Comparison of ENCODE assay signal across 2 cellular contexts in genomic region chr7:48085942-48086341, GRCh38.
TF ChIP-seq lines count a peak whose summit lies in the region.

No MANE protein-coding gene starts in this region.

TF ChIP-seq in A549, 52 proteins besides CTCF, POLR2A, EP300 and RAD21:
- no peak for TF ChIP-seq SREBF2 (IDR thresholded peaks at IDR 0.05)
- TF ChIP-seq CBX2 (IDR thresholded peaks at IDR 0.05; ENCODE audit: borderline replicate concordance, low read depth): no peak
- no peak for TF ChIP-seq PBX3 (IDR thresholded peaks at IDR 0.05)
- no peak for TF ChIP-seq CHD2 (IDR thresholded peaks at IDR 0.05; ENCODE audit: low read length, partially characterized antibody)
- no peak for TF ChIP-seq BCL3 (IDR thresholded peaks at IDR 0.05)
- TF ChIP-seq HOXB13 (CRISPR knock-in tag; IDR thresholded peaks at IDR 0.05; ENCODE audit: low read depth): no peak
- TF ChIP-seq HMGXB4 (CRISPR knock-in tag; IDR thresholded peaks at IDR 0.05; ENCODE audit: borderline replicate concordance): no peak
- TF ChIP-seq ZFP36 (IDR thresholded peaks at IDR 0.05; ENCODE audit: borderline replicate concordance, partially characterized antibody): no peak
- no peak for TF ChIP-seq USF2 (IDR thresholded peaks at IDR 0.05)
- TF ChIP-seq HES2 (IDR thresholded peaks at IDR 0.05): no peak
- TF ChIP-seq HOXB5 (CRISPR knock-in tag; IDR thresholded peaks at IDR 0.05): no peak

TF ChIP-seq in HEK293, 187 proteins besides CTCF, POLR2A, EP300 and RAD21:
- no peak for TF ChIP-seq ZNF354C (tag by site-specific recombination; IDR thresholded peaks at IDR 0.05; ENCODE audit: borderline replicate concordance, low read depth)
- TF ChIP-seq GLI2 (tag by site-specific recombination; IDR thresholded peaks at IDR 0.05; ENCODE audit: borderline replicate concordance, low read depth): no peak
- no peak for TF ChIP-seq ZNF571 (tag by site-specific recombination; IDR thresholded peaks at IDR 0.05)
- no peak for TF ChIP-seq ZNF157 (tag by site-specific recombination; IDR thresholded peaks at IDR 0.05)
- TF ChIP-seq ZNF629 (tag by site-specific recombination; IDR thresholded peaks at IDR 0.05): no peak
- no peak for TF ChIP-seq MYNN (tag by site-specific recombination; IDR thresholded peaks at IDR 0.05; ENCODE audit: borderline replicate concordance)
- no peak for TF ChIP-seq ZNF202 (tag by site-specific recombination; IDR thresholded peaks at IDR 0.05; ENCODE audit: borderline replicate concordance)
- TF ChIP-seq ZNF544 (tag by site-specific recombination; IDR thresholded peaks at IDR 0.05): no peak
- no peak for TF ChIP-seq ZBTB11 (tag by site-specific recombination; conservative IDR thresholded peaks at IDR 0.05; ENCODE audit: low read depth)
- no peak for TF ChIP-seq ZNF112 (tag by site-specific recombination; IDR thresholded peaks at IDR 0.05)
- TF ChIP-seq ZNF155 (tag by site-specific recombination; IDR thresholded peaks at IDR 0.05): no peak
- no peak for TF ChIP-seq OSR2 (tag by site-specific recombination; IDR thresholded peaks at IDR 0.05)
- TF ChIP-seq ZNF23 (tag by site-specific recombination; IDR thresholded peaks at IDR 0.05; ENCODE audit: borderline replicate concordance): no peak
- TF ChIP-seq ATF2 (tag by site-specific recombination; IDR thresholded peaks at IDR 0.05; ENCODE audit: low read depth): no peak
- TF ChIP-seq ZNF513 (tag by site-specific recombination; IDR thresholded peaks at IDR 0.05): no peak
- TF ChIP-seq ZNF214 (tag by site-specific recombination; IDR thresholded peaks at IDR 0.05; ENCODE audit: borderline replicate concordance): no peak
